ENCODE assay signal across 8 cellular contexts in the genomic region with DNA sequence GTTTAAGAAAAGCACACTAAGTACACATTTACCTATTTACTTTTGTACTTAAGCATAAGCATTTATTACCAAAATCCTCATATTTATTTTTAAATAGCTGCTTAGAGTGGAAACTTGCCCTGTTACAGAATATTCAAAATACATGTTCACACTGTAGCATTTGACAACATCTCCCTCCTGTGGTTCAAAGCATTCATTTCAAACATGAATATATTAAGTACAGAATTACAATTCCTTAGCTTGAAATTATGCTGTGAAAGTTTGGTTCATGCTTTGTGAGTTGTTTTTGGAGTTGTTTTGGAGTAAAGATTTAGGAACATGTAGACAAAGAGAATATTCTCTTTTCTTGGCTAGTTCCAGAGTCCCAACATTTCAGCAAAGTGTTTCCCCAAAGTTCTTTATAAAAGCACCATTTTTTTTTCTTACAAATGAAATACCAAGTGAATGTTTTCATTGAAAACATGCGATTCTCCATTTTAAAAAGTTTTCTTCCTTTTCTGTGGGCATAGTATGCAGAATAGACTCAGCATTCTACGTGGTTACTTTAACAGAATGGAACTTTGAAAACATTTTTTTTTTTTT. TPM values are rescaled to one million over a fixed set of nuclear protein-coding genes. Genes with fewer than 3 reads are reported as not detected.
DNase-seq lines count a peak whose midpoint lies in the region; ATAC-seq, FAIRE-seq and TF ChIP-seq lines count a peak whose summit lies in the region.

No MANE protein-coding gene starts in this region.

- ATAC-seq in Right ventricle myocardium superior (ENCODE audit: poor library complexity), result peak; percentile 39
- no peak for ATAC-seq in Right ventricle myocardium inferior
- peak; percentile 61 to 76 (median 68) for ATAC-seq in psoas muscle

- intact Hi-C loops in Right ventricle myocardium superior (cut with DNase I), result no loop called here
- intact Hi-C loops in Right ventricle myocardium inferior (cut with DNase I), result no loop called here
- intact Hi-C loops in psoas muscle (cut with DNase I), result loop anchor here (2.0 kb wide), 2 partner anchors 105 to 107 kb away; no protein-coding TSS in a partner anchor

- no peaks in the 10 kb centered on the region for H3K9me3 ChIP-seq in psoas muscle

- WGBS in psoas muscle, 3 donors, result 85 to 95% (median 86%) methylated on average over 2 of the region's 2 CpGs

- peaks cover 0 to 32% of the 10 kb centered on the region in 2 donors for H3K36me3 ChIP-seq in psoas muscle (ENCODE audit: insufficient read depth in 1 of 2, low read depth in 1 of 2)

- H3K27me3 ChIP-seq in psoas muscle (ENCODE audit: insufficient read depth in 3 of 3, low read length in 2 of 3), result no peaks in the 10 kb centered on the region

- no peak for FAIRE-seq in HTR-8/SVneo (lab: Jason Lieb, UNC)

- TF ChIP-seq CTCF in psoas muscle (IDR thresholded peaks at IDR 0.05), result peak; percentile 71

- no peak overlapping the region for H3K4me3 ChIP-seq in psoas muscle

- DNase-seq in Right ventricle myocardium superior (no peak), Right ventricle myocardium inferior (ENCODE audit: missing footprints) (no peak), RKO (ENCODE audit: low spot score) (peak; percentile 67), erythroblast (lab: John Stamatoyannopoulos, UW) (peak; percentile 64 to 70), psoas muscle (no peak), cerebellar cortex (ENCODE audit: low spot score) (no peak), C1 segment of cervical spinal cord (lab: John Stamatoyannopoulos, UW) (no peak), HTR-8/SVneo (ENCODE audit: insufficient read length, low spot score) (no peak)

- no peak for TF ChIP-seq POLR2A in erythroblast (IDR thresholded peaks at IDR 0.05; ENCODE audit: low read length)

- H3K4me1 ChIP-seq in psoas muscle, result no peaks in the 10 kb centered on the region

- H3K27ac ChIP-seq in psoas muscle, result no peak overlapping the region

RNA-seq across cellular contexts. Expression of gene TUBD1, which starts 33.2 kb away (rescaled TPM):
- 6.9 TPM for total RNA-seq in Right ventricle myocardium superior
- total RNA-seq in Right ventricle myocardium inferior, result 8.4 TPM
- total RNA-seq in psoas muscle, result 1 to 10 TPM; 4.9 to 8.8 (median 6.9) TPM
- 1 to 10 TPM; 4.7 to 8.0 (median 5.1) TPM for polyA plus RNA-seq in psoas muscle

RNA-seq across cellular contexts. Expression of gene RPS6KB1, which starts 33.4 kb away (rescaled TPM):
- total RNA-seq in Right ventricle myocardium superior (22.3 TPM), Right ventricle myocardium inferior (21.4 TPM), psoas muscle (10 to 100 TPM; 26.6 to 56.0 (median 45.2) TPM)
- 10 to 100 TPM; 10.6 to 35.8 (median 12.0) TPM for polyA plus RNA-seq in psoas muscle

Comparison
In these comparisons a context has a peak if more than half of its experiments do, and no peak if none do; other contexts are left out.
1. DNase-seq: peak in RKO (single experiment) and erythroblast (2 of 2); none in Right ventricle myocardium superior (single experiment), Right ventricle myocardium inferior (single experiment), psoas muscle (0 of 2), cerebellar cortex (single experiment), C1 segment of cervical spinal cord (0 of 14) and HTR-8/SVneo (single experiment).
2. intact Hi-C loops: an anchor here in psoas muscle (2.0 kb wide); none called in Right ventricle myocardium superior and Right ventricle myocardium inferior.